12 cellular contexts compared by ENCODE assay signal in the genomic region with DNA sequence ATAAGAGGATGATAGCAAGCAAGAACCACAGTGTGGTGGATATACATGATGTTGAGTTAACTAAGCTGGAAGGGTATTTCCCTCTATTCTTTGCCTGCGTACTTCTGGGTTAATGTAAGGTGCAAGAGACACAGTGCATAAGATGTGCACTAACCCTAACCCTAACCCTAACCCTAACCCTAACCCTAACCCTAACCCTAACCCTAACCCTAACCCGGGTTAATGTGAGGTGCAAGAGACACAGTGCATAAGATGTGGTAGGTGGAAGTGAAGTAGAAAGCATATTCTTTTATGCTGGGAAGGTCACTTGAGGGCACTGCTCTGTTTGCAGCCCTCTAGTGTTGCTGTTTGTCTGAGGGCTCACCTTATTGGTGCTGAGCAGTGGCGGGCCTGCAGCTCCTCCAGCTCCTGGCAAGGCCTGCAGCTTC.
DNase-seq lines count a peak whose midpoint lies in the region; ATAC-seq and TF ChIP-seq lines count a peak whose summit lies in the region.
"Had no signal": no experiment of that assay in that cellular context is flagged by ENCODE, and none has a peak within 500 bp of the region (broad histone marks: within the 10 kb centered on the region; RNA-seq: fewer than 3 reads in every experiment).

No MANE protein-coding gene starts in this region.

- peak; percentile 77 for DNase-seq in activated CD8-positive, alpha-beta memory T cell treated with anti-CD3 and anti-CD28 coated beads, Interleukin-2, amount 10 ng/mL, durations not matched to agents 7 days and 5 days
- no peak for DNase-seq in activated CD8-positive, alpha-beta memory T cell treated with anti-CD3 and anti-CD28 coated beads for 24 hours
- DNase-seq in activated CD8-positive, alpha-beta T cell treated with anti-CD3 and anti-CD28 coated beads for 36 hours, result peak; percentile 52
- DNase-seq in neural progenitor cell (ENCODE audit: low spot score) (peak; percentile 41), foreskin keratinocyte (no peak), colonic mucosa (no peak)
- DNase-seq: ACHN, NCI-H1105, NCI-H82 had no signal

- peak overlapping the region; percentile 97 for H2AFZ ChIP-seq in neural progenitor cell (replicated peaks)

- H3K79me2 ChIP-seq in neural progenitor cell (ENCODE audit: low read depth), result no peaks in the 10 kb centered on the region

- H3K27me3 ChIP-seq in neural progenitor cell (no peaks in the 10 kb centered on the region), foreskin keratinocyte (no peaks in the 10 kb centered on the region), colonic mucosa (no peaks in the 10 kb centered on the region)
- H3K27me3 ChIP-seq: cardiac muscle cell had no signal

- H3K9ac ChIP-seq in neural progenitor cell (no peak overlapping the region), colonic mucosa (ENCODE audit: low read depth in 2 of 2, low read length in 2 of 2) (no peak overlapping the region)

- H3K4me3 ChIP-seq in neural progenitor cell, result no peak overlapping the region
- H3K4me3 ChIP-seq in colonic mucosa, result no peak overlapping the region
- H3K4me3 ChIP-seq: cardiac muscle cell had no signal

- H3K4me1 Mint-ChIP-seq in activated CD8-positive, alpha-beta memory T cell treated with anti-CD3 and anti-CD28 coated beads, Interleukin-2, amount 10 ng/mL, durations not matched to agents 7 days and 5 days, result peaks cover 56% of the 10 kb centered on the region
- peaks cover 58% of the 10 kb centered on the region for H3K4me1 Mint-ChIP-seq in activated CD8-positive, alpha-beta T cell treated with anti-CD3 and anti-CD28 coated beads for 36 hours (ENCODE audit: low read depth)
- H3K4me1 Mint-ChIP-seq in neural progenitor cell, result no peaks in the 10 kb centered on the region

- no peaks in the 10 kb centered on the region for H3F3A ChIP-seq in neural progenitor cell (ENCODE audit: low read depth)

- H3K27ac Mint-ChIP-seq in activated CD8-positive, alpha-beta memory T cell treated with anti-CD3 and anti-CD28 coated beads, Interleukin-2, amount 10 ng/mL, durations not matched to agents 7 days and 5 days, result peak overlapping the region; percentile 85
- peak overlapping the region; percentile 62 for H3K27ac Mint-ChIP-seq in activated CD8-positive, alpha-beta T cell treated with anti-CD3 and anti-CD28 coated beads for 36 hours
- no peak overlapping the region for H3K27ac Mint-ChIP-seq in neural progenitor cell

- H3K4me3 Mint-ChIP-seq in activated CD8-positive, alpha-beta memory T cell treated with anti-CD3 and anti-CD28 coated beads, Interleukin-2, amount 10 ng/mL, durations not matched to agents 7 days and 5 days, result peak overlapping the region; percentile 29
- H3K4me3 Mint-ChIP-seq in activated CD8-positive, alpha-beta T cell treated with anti-CD3 and anti-CD28 coated beads for 36 hours, result no peak overlapping the region
- no peak overlapping the region for H3K4me3 Mint-ChIP-seq in neural progenitor cell

- H4K20me1 ChIP-seq in neural progenitor cell (ENCODE audit: low read depth), result no peaks in the 10 kb centered on the region

- H3K36me3 ChIP-seq in neural progenitor cell, result no peaks in the 10 kb centered on the region
- H3K36me3 ChIP-seq in colonic mucosa, result no peaks in the 10 kb centered on the region
- H3K36me3 ChIP-seq: cardiac muscle cell had no signal

- H3K4me1 ChIP-seq in neural progenitor cell (no peaks in the 10 kb centered on the region), foreskin keratinocyte (no peaks in the 10 kb centered on the region), colonic mucosa (no peaks in the 10 kb centered on the region)

- CTCF ChIA-PET in activated CD8-positive, alpha-beta memory T cell treated with anti-CD3 and anti-CD28 coated beads, Interleukin-2, amount 10 ng/mL, durations not matched to agents 7 days and 5 days (lab: Charles Lee), result interaction anchor here (0.9 to 2.8 kb wide), 14 partner anchors 8 to 191 kb away, joined by 3 to 10 read pairs (median 4); a partner anchor contains a TSS
- CTCF ChIA-PET in activated CD8-positive, alpha-beta T cell treated with anti-CD3 and anti-CD28 coated beads for 36 hours (lab: Charles Lee), result interaction anchor here (1.0 to 2.5 kb wide), 4 partner anchors 10 to 171 kb away, joined by 3 to 8 read pairs (median 6); no protein-coding TSS in a partner anchor

- peak; percentile 94 for ATAC-seq in activated CD8-positive, alpha-beta memory T cell treated with anti-CD3 and anti-CD28 coated beads, Interleukin-2, amount 10 ng/mL, durations not matched to agents 7 days and 5 days
- ATAC-seq in HG02610 (IDR thresholded peaks at IDR 0.05; ENCODE audit: unreplicated experiment) (peak; percentile 62), foreskin keratinocyte (no peak), GM21717 (IDR thresholded peaks at IDR 0.05; ENCODE audit: unreplicated experiment) (no peak)
- peak; percentile 92 for ATAC-seq in activated CD8-positive, alpha-beta T cell treated with anti-CD3 and anti-CD28 coated beads for 36 hours

- no peaks in the 10 kb centered on the region for H3K9me3 ChIP-seq in neural progenitor cell (ENCODE audit: low read depth)
- H3K9me3 ChIP-seq in colonic mucosa, result no peaks in the 10 kb centered on the region

- H3K27me3 Mint-ChIP-seq in activated CD8-positive, alpha-beta memory T cell treated with anti-CD3 and anti-CD28 coated beads, Interleukin-2, amount 10 ng/mL, durations not matched to agents 7 days and 5 days, result no peaks in the 10 kb centered on the region
- no peaks in the 10 kb centered on the region for H3K27me3 Mint-ChIP-seq in activated CD8-positive, alpha-beta T cell treated with anti-CD3 and anti-CD28 coated beads for 36 hours
- H3K27me3 Mint-ChIP-seq in neural progenitor cell (ENCODE audit: insufficient read depth, low read depth), result peaks cover 3% of the 10 kb centered on the region

- TF ChIP-seq CTCF in activated CD8-positive, alpha-beta T cell treated with anti-CD3 and anti-CD28 coated beads for 36 hours (IDR thresholded peaks at IDR 0.05), result no peak
- TF ChIP-seq CTCF in neural progenitor cell (IDR thresholded peaks at IDR 0.05) (peak; percentile 8), foreskin keratinocyte (conservative IDR thresholded peaks at IDR 0.05) (no peak), colonic mucosa (IDR thresholded peaks at IDR 0.05) (no peak)

- H3K4me2 ChIP-seq in neural progenitor cell, result no peak overlapping the region

- intact Hi-C loops in activated CD8-positive, alpha-beta T cell treated with anti-CD3 and anti-CD28 coated beads for 36 hours (cut with micrococcal nuclease), result no loop called here
- intact Hi-C loops in colonic mucosa (cut with DNase I), result no loop called here

- no peak overlapping the region for H3K27ac ChIP-seq in neural progenitor cell
- H3K27ac ChIP-seq in foreskin keratinocyte, result no peak overlapping the region
- no peak overlapping the region for H3K27ac ChIP-seq in colonic mucosa
- H3K27ac ChIP-seq: cardiac muscle cell had no signal

- peaks cover 36% of the 10 kb centered on the region for H3K36me3 Mint-ChIP-seq in activated CD8-positive, alpha-beta memory T cell treated with anti-CD3 and anti-CD28 coated beads, Interleukin-2, amount 10 ng/mL, durations not matched to agents 7 days and 5 days
- peaks cover 7% of the 10 kb centered on the region for H3K36me3 Mint-ChIP-seq in activated CD8-positive, alpha-beta T cell treated with anti-CD3 and anti-CD28 coated beads for 36 hours (ENCODE audit: low read depth)
- no peaks in the 10 kb centered on the region for H3K36me3 Mint-ChIP-seq in neural progenitor cell

- POLR2A ChIA-PET in activated CD8-positive, alpha-beta T cell treated with anti-CD3 and anti-CD28 coated beads for 36 hours (lab: Charles Lee), result interaction anchor here (0.8 kb wide), 2 partner anchors 29 to 180 kb away, joined by 3 read pairs; no protein-coding TSS in a partner anchor

- no peaks in the 10 kb centered on the region for H3K9me3 Mint-ChIP-seq in activated CD8-positive, alpha-beta memory T cell treated with anti-CD3 and anti-CD28 coated beads, Interleukin-2, amount 10 ng/mL, durations not matched to agents 7 days and 5 days (ENCODE audit: low read depth)
- no peaks in the 10 kb centered on the region for H3K9me3 Mint-ChIP-seq in activated CD8-positive, alpha-beta T cell treated with anti-CD3 and anti-CD28 coated beads for 36 hours
- no peaks in the 10 kb centered on the region for H3K9me3 Mint-ChIP-seq in neural progenitor cell

Comparison
In these comparisons a context has a peak if more than half of its experiments do, and no peak if none do; other contexts are left out.
1. DNase-seq: peak in activated CD8-positive, alpha-beta memory T cell treated with anti-CD3 and anti-CD28 coated beads, Interleukin-2, amount 10 ng/mL, durations not matched to agents 7 days and 5 days (single experiment), activated CD8-positive, alpha-beta T cell treated with anti-CD3 and anti-CD28 coated beads for 36 hours (single experiment) and neural progenitor cell (single experiment); none in activated CD8-positive, alpha-beta memory T cell treated with anti-CD3 and anti-CD28 coated beads for 24 hours (single experiment), foreskin keratinocyte (0 of 2) and colonic mucosa (single experiment).
2. ATAC-seq: peak in activated CD8-positive, alpha-beta memory T cell treated with anti-CD3 and anti-CD28 coated beads, Interleukin-2, amount 10 ng/mL, durations not matched to agents 7 days and 5 days (single experiment), HG02610 (single experiment) and activated CD8-positive, alpha-beta T cell treated with anti-CD3 and anti-CD28 coated beads for 36 hours (single experiment); none in foreskin keratinocyte (single experiment) and GM21717 (single experiment).